In genomic region chr3:52670621-52671521, GRCh38 we compare ENCODE assay signal across 8 cellular contexts. TPM values are rescaled to one million over a fixed set of nuclear protein-coding genes. Genes with fewer than 3 reads are reported as not detected.
A peak's percentile ranks its signal among the peaks of the same experiment; 100 is the strongest.
DNase-seq lines count a peak whose midpoint lies in the region; ATAC-seq and TF ChIP-seq lines count a peak whose summit lies in the region.

No MANE protein-coding gene starts in this region.

- peaks cover under 1% of the 10 kb centered on the region for H3K4me1 Mint-ChIP-seq in endothelial cell (ENCODE audit: unreplicated experiment)

- H3K9me3 ChIP-seq in ovary = no peaks in the 10 kb centered on the region

- peak overlapping the region; percentile 26 for H3K27ac Mint-ChIP-seq in endothelial cell (ENCODE audit: unreplicated experiment)

- peaks cover 4% of the 10 kb centered on the region for H3K4me1 ChIP-seq in ovary (ENCODE audit: insufficient read depth)

- no peak overlapping the region for H3K4me3 Mint-ChIP-seq in endothelial cell (ENCODE audit: unreplicated experiment)

- TF ChIP-seq EP300 in ovary (IDR thresholded peaks at IDR 0.05) = no peak

- intact Hi-C loops in ovary (cut with DNase I) = no loop called here

- no peaks in the 10 kb centered on the region for H3K27me3 Mint-ChIP-seq in endothelial cell (ENCODE audit: unreplicated experiment)

- H3K27me3 ChIP-seq in ovary = no peaks in the 10 kb centered on the region

- peak; percentile 61 for ATAC-seq in HG03159 (IDR thresholded peaks at IDR 0.05; ENCODE audit: unreplicated experiment)

- WGBS in ovary, 3 donors = 20 to 28% (median 21%) methylated on average over 9 of the region's 9 CpGs

- TF ChIP-seq CTCF in endothelial cell (IDR thresholded peaks at IDR 0.05; ENCODE audit: unreplicated experiment) = no peak
- no peak for TF ChIP-seq CTCF in ovary (IDR thresholded peaks at IDR 0.05)

- H3K36me3 Mint-ChIP-seq in endothelial cell (ENCODE audit: low read depth, unreplicated experiment) = peaks cover 18% of the 10 kb centered on the region

- H3K27ac ChIP-seq in ovary = no peak overlapping the region

- no peak overlapping the region for H3K4me3 ChIP-seq in ovary

- DNase-seq in stimulated activated CD4-positive, alpha-beta T cell treated with anti-CD3 and anti-CD28 coated beads, Interleukin-15, amount 100 ng/mL, for 24 hours = peak; percentile 62
- no peak for DNase-seq in stimulated activated CD4-positive, alpha-beta T cell treated with anti-CD3 and anti-CD28 coated beads, Interleukin-4, amount 100 ng/mL, for 1 hour
- DNase-seq in SW480 (ENCODE audit: low spot score) (peak; percentile 96), endothelial cell (ENCODE audit: low spot score) (no peak), ovary (peak in 4 of 5 donors; percentile 25 to 51 (median 32)), midbrain (lab: John Stamatoyannopoulos, UW) (no peak), nucleus accumbens (lab: John Stamatoyannopoulos, UW) (no peak)

- no peak for TF ChIP-seq POLR2A in ovary (IDR thresholded peaks at IDR 0.05)

- no peaks in the 10 kb centered on the region for H3K36me3 ChIP-seq in ovary

- no peaks in the 10 kb centered on the region for H3K9me3 Mint-ChIP-seq in endothelial cell (ENCODE audit: unreplicated experiment)

RNA-seq across cellular contexts. Expression of gene PBRM1, which starts 14.8 kb away (rescaled TPM):
- total RNA-seq in endothelial cell (ENCODE audit: unreplicated experiment) (68.7 TPM), ovary (10 to 100 TPM; 63.2 to 95.7 (median 69.7) TPM)
- 10 to 100 TPM; 19.8 to 30.9 TPM for polyA plus RNA-seq in ovary

RNA-seq across cellular contexts. Expression of gene GNL3, which starts 15.0 kb away (rescaled TPM):
- total RNA-seq in endothelial cell (ENCODE audit: unreplicated experiment) = 50.0 TPM
- 10 to 100 TPM; 46.0 to 82.7 (median 62.7) TPM for total RNA-seq in ovary
- polyA plus RNA-seq in ovary = 10 to 100 TPM; 39.6 to 41.4 TPM

RNA-seq across cellular contexts. Expression of gene GLT8D1, which starts 34.7 kb away (rescaled TPM):
- total RNA-seq in endothelial cell (ENCODE audit: unreplicated experiment) = 54.7 TPM
- total RNA-seq in ovary = 10 to 100 TPM; 42.3 to 67.8 (median 57.4) TPM
- polyA plus RNA-seq in ovary = 10 to 100 TPM; 63.2 to 72.9 TPM

RNA-seq across cellular contexts. Expression of gene SPCS1, which starts 35.0 kb away (rescaled TPM):
- total RNA-seq in endothelial cell (ENCODE audit: unreplicated experiment) = 83.9 TPM
- total RNA-seq in ovary = 100 to 1,000 TPM in 2 of 7 donors, 10 to 100 TPM in 5; 67.7 to 104 (median 80.3) TPM
- 100 to 1,000 TPM; 138 to 216 TPM for polyA plus RNA-seq in ovary

Comparison
In these comparisons a context has a peak if more than half of its experiments do, and no peak if none do; other contexts are left out.
1. DNase-seq: peak in stimulated activated CD4-positive, alpha-beta T cell treated with anti-CD3 and anti-CD28 coated beads, Interleukin-15, amount 100 ng/mL, for 24 hours (single experiment), SW480 (single experiment) and ovary (4 of 5); none in stimulated activated CD4-positive, alpha-beta T cell treated with anti-CD3 and anti-CD28 coated beads, Interleukin-4, amount 100 ng/mL, for 1 hour (single experiment), endothelial cell (single experiment), midbrain (single experiment) and nucleus accumbens (0 of 56).